In the genomic region with DNA sequence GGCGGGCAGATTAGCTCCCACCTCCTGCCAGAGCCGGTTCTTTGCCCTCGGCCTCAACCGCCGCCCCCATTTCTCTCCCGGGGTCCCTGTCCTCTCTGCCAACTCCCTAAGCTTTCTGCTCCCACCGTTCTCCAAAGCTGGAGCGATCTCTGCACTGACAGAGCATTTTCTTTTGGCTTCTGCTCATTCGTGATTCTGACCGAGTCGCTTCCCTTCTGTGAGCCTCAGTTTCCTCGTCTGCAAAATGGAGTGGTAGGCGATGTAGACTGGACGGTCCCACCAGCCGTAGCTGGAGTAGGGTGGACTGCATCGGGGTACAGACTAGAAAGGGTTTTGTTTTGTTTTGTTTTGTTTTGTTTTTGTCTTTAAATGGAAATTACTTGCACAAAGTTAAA, we compare ENCODE assay signal across 14 cellular contexts. TPM values are rescaled to one million over a fixed set of nuclear protein-coding genes. Genes with fewer than 3 reads are reported as not detected.
A peak's percentile ranks its signal among the peaks of the same experiment; 100 is the strongest.
DNase-seq lines count a peak whose midpoint lies in the region; ATAC-seq and TF ChIP-seq lines count a peak whose summit lies in the region.
"Had no signal": no experiment of that assay in that cellular context is flagged by ENCODE, and none has a peak within 500 bp of the region (broad histone marks: within the 10 kb centered on the region; RNA-seq: fewer than 3 reads in every experiment).

No MANE protein-coding gene starts in this region.

- H4K5ac ChIP-seq in mesendoderm (ENCODE audit: low read length) = no peak overlapping the region

- H3K4me2 ChIP-seq in smooth muscle cell (peak overlapping the region; percentile 68), mesendoderm (ENCODE audit: low read length) (no peak overlapping the region)

- peaks cover 92% of the 10 kb centered on the region for H3K27me3 Mint-ChIP-seq in activated T-cell treated with anti-CD3 and anti-CD28 coated beads, Interleukin-2, amount 50 U/mL, for 24 hours
- peaks cover 73% of the 10 kb centered on the region for H3K27me3 Mint-ChIP-seq in activated B cell treated with CpG ODN at 0.5 μM for 24 hours

- POLR2A ChIA-PET in activated B cell treated with CpG ODN at 0.5 μM for 24 hours (lab: Charles Lee) = interaction anchor here (0.7 kb wide), 1 partner anchor 120 kb away, joined by 4 read pairs; no protein-coding TSS in a partner anchor

- H3K36me3 ChIP-seq in smooth muscle cell (ENCODE audit: low read depth) (no peaks in the 10 kb centered on the region), mesendoderm (ENCODE audit: control insufficient read depth, insufficient read depth, low read length) (no peaks in the 10 kb centered on the region)

- H3K4me3 ChIP-seq in iPS-11a (ENCODE audit: low read depth, low read length) = peak overlapping the region; percentile 13
- no peak overlapping the region for H3K4me3 ChIP-seq in smooth muscle cell
- no peak overlapping the region for H3K4me3 ChIP-seq in mesendoderm (ENCODE audit: low read length)

- TF ChIP-seq CTCF in activated B cell treated with CpG ODN at 0.5 μM for 24 hours (IDR thresholded peaks at IDR 0.05) = no peak
- TF ChIP-seq CTCF in smooth muscle cell (IDR thresholded peaks at IDR 0.05; ENCODE audit: borderline replicate concordance, insufficient read depth, poor library complexity, severe bottlenecking) = no peak

- no peak overlapping the region for H2BK15ac ChIP-seq in mesendoderm (replicated peaks; ENCODE audit: low read depth)

- no peaks in the 10 kb centered on the region for H3K79me1 ChIP-seq in mesendoderm (ENCODE audit: low read length)

- H3K27ac ChIP-seq in smooth muscle cell (ENCODE audit: low read depth) (no peak overlapping the region), mesendoderm (ENCODE audit: low read depth, low read length) (no peak overlapping the region)

- no peak for DNase-seq in activated T-cell treated with anti-CD3 and anti-CD28 coated beads, Interleukin-2, amount 50 U/mL, for 24 hours
- DNase-seq in activated T-cell treated with anti-CD3 and anti-CD28 coated beads for 4 hours = no peak
- DNase-seq in activated B cell treated with CpG ODN at 0.5 μM for 24 hours = no peak
- DNase-seq in smooth muscle cell (lab: John Stamatoyannopoulos, UW; ENCODE audit: unreplicated experiment) = no peak
- no peak for DNase-seq in foreskin melanocyte
- no peak for DNase-seq in mesendoderm
- no peak for DNase-seq in NCI-H1048 (lab: John Stamatoyannopoulos, UW)
- DNase-seq: aorta, Karpas-422, NCI-H2171 treated with DMSO at 0.1 percent for 48 hours had no signal

- no peak overlapping the region for H3K56ac ChIP-seq in mesendoderm (ENCODE audit: low read length)

- H4K20me1 ChIP-seq in smooth muscle cell (ENCODE audit: low read depth) = no peaks in the 10 kb centered on the region

- H3K18ac ChIP-seq in mesendoderm (ENCODE audit: low read length) = no peak overlapping the region

- no peak overlapping the region for H4K8ac ChIP-seq in mesendoderm (ENCODE audit: low read depth, low read length)

- no peak overlapping the region for H3K4ac ChIP-seq in mesendoderm (ENCODE audit: low read depth, low read length)

- H3K9me3 ChIP-seq in smooth muscle cell (replicated peaks; ENCODE audit: low read depth) = no peaks in the 10 kb centered on the region

- peak overlapping the region; percentile 60 for H3K4me3 Mint-ChIP-seq in activated T-cell treated with anti-CD3 and anti-CD28 coated beads, Interleukin-2, amount 50 U/mL, for 24 hours
- peak overlapping the region; percentile 68 for H3K4me3 Mint-ChIP-seq in activated B cell treated with CpG ODN at 0.5 μM for 24 hours

- H3K4me1 ChIP-seq in smooth muscle cell (ENCODE audit: low read depth) (peaks cover 8% of the 10 kb centered on the region), mesendoderm (ENCODE audit: control insufficient read depth, low read depth, low read length) (no peaks in the 10 kb centered on the region)

- no peaks in the 10 kb centered on the region for H3K9me3 Mint-ChIP-seq in activated T-cell treated with anti-CD3 and anti-CD28 coated beads, Interleukin-2, amount 50 U/mL, for 24 hours
- no peaks in the 10 kb centered on the region for H3K9me3 Mint-ChIP-seq in activated B cell treated with CpG ODN at 0.5 μM for 24 hours

- CTCF ChIA-PET in activated B cell treated with CpG ODN at 0.5 μM for 24 hours (lab: Charles Lee) = interaction anchor here (1.1 kb wide), 1 partner anchor 23 kb away, joined by 3 read pairs; no protein-coding TSS in a partner anchor

- H2AFZ ChIP-seq in smooth muscle cell (ENCODE audit: low read depth) = no peak overlapping the region

- H3K36me3 Mint-ChIP-seq in activated T-cell treated with anti-CD3 and anti-CD28 coated beads, Interleukin-2, amount 50 U/mL, for 24 hours (ENCODE audit: low read depth) = no peaks in the 10 kb centered on the region
- H3K36me3 Mint-ChIP-seq in activated B cell treated with CpG ODN at 0.5 μM for 24 hours (ENCODE audit: low read depth) = no peaks in the 10 kb centered on the region

- H3K23ac ChIP-seq in mesendoderm (ENCODE audit: low read length) = no peak overlapping the region

- H2AK5ac ChIP-seq in mesendoderm (ENCODE audit: low read length) = no peak overlapping the region

- H3K79me2 ChIP-seq in smooth muscle cell (ENCODE audit: low read depth) (no peaks in the 10 kb centered on the region), mesendoderm (ENCODE audit: control insufficient read depth, insufficient read depth, low read length) (no peaks in the 10 kb centered on the region)

- no peak overlapping the region for H3K27ac Mint-ChIP-seq in activated T-cell treated with anti-CD3 and anti-CD28 coated beads, Interleukin-2, amount 50 U/mL, for 24 hours
- H3K27ac Mint-ChIP-seq in activated B cell treated with CpG ODN at 0.5 μM for 24 hours = no peak overlapping the region

- no peak for ATAC-seq in activated B cell treated with CpG ODN at 0.5 μM for 24 hours (ENCODE audit: low read depth)

- no peak overlapping the region for H2BK120ac ChIP-seq in mesendoderm (ENCODE audit: low read depth, low read length)

- 17% methylated on average over 16 of the region's 16 CpGs for WGBS in smooth muscle cell (ENCODE audit: low lambda C conversion rate)
- no CpG with 5 or more reads among the region's 16 CpGs for WGBS in mesendoderm (ENCODE audit: extremely low coverage, insufficient coverage, low lambda C conversion rate)

- peaks cover 19% of the 10 kb centered on the region for H3K4me1 Mint-ChIP-seq in activated T-cell treated with anti-CD3 and anti-CD28 coated beads, Interleukin-2, amount 50 U/mL, for 24 hours (ENCODE audit: low read depth)
- peaks cover 26% of the 10 kb centered on the region for H3K4me1 Mint-ChIP-seq in activated B cell treated with CpG ODN at 0.5 μM for 24 hours

- H2BK5ac ChIP-seq in mesendoderm (ENCODE audit: low read length) = no peak overlapping the region

- intact Hi-C loops in activated B cell treated with CpG ODN at 0.5 μM for 24 hours (cut with micrococcal nuclease) = no loop called here

- H3K9ac ChIP-seq in smooth muscle cell (ENCODE audit: low read depth) (no peak overlapping the region), mesendoderm (ENCODE audit: low read length) (no peak overlapping the region)

- H3F3A ChIP-seq in smooth muscle cell (ENCODE audit: low read depth) = no peaks in the 10 kb centered on the region

- peaks cover 98% of the 10 kb centered on the region for H3K27me3 ChIP-seq in smooth muscle cell (ENCODE audit: low read depth)
- peaks cover 62% of the 10 kb centered on the region for H3K27me3 ChIP-seq in mesendoderm (ENCODE audit: insufficient read depth, low read length, poor library complexity)

RNA-seq across cellular contexts. Expression of gene VSX2, which starts 2.4 kb away (rescaled TPM):
- total RNA-seq in activated B cell treated with CpG ODN at 0.5 μM for 24 hours (not detected in 2 replicates), smooth muscle cell (not detected in 2 replicates)
- polyA plus RNA-seq in smooth muscle cell = not detected in 2 replicates
- polyA plus RNA-seq in mesendoderm (2013, experiment 1 of 2) = 0.08 TPM
- polyA plus RNA-seq in mesendoderm (2013, experiment 2 of 2) = 0.04 TPM
- total RNA-seq: activated CD8-positive, alpha-beta memory T cell treated with anti-CD3 and anti-CD28 coated beads for 36 hours; aorta; OCI-LY7; urinary bladder had no signal
- polyA plus RNA-seq: aorta, urinary bladder had no signal
